In the genomic region with DNA sequence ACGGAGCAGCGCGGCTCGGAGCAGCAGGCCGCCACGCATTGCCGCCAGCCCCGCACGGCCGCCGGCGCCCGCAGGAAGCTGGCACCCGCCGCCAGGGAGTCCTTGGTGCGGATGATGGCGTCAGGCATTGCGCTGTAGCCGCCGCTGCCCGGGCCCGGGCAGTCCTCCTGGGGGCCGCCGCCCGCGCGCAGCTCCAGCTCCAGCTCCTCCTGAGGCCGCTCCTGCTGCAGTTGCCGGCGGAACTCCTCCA, we compare ENCODE assay signal across 8 cellular contexts. TPM values are rescaled to one million over a fixed set of nuclear protein-coding genes. Genes with fewer than 3 reads are reported as not detected.
DNase-seq lines count a peak whose midpoint lies in the region; ATAC-seq and TF ChIP-seq lines count a peak whose summit lies in the region.

No MANE protein-coding gene starts in this region.

- TF ChIP-seq CTCF in heart left ventricle (IDR thresholded peaks at IDR 0.05): no peak
- no peak for TF ChIP-seq CTCF in LNCaP clone FGC (IDR thresholded peaks at IDR 0.05; ENCODE audit: control insufficient read depth, extremely low read depth, insufficient read depth)
- no peak for TF ChIP-seq CTCF in GM13977 (IDR thresholded peaks at IDR 0.05; ENCODE audit: extremely low read depth, insufficient read depth, missing control alignments)

- peaks cover 0 to 36% (median 14%) of the 10 kb centered on the region in 12 donors for H3K4me1 ChIP-seq in heart left ventricle
- H3K4me1 ChIP-seq in effector memory CD4-positive, alpha-beta T cell (ENCODE audit: control insufficient read depth, insufficient read depth, low read length, poor library complexity, severe bottlenecking): peaks cover 9% of the 10 kb centered on the region

- in situ Hi-C loops in GM13977 (cut with MboI; ENCODE audit: low pct_unique_long_range_greater_than_20kb, low sequenced_read_pairs, unreplicated experiment): no loop called here

- no peak for TF ChIP-seq POLR2A in heart left ventricle (IDR thresholded peaks at IDR 0.05)

- no peaks in the 10 kb centered on the region for H3K27me3 ChIP-seq in heart left ventricle
- H3K27me3 ChIP-seq in effector memory CD4-positive, alpha-beta T cell (replicated peaks; ENCODE audit: control insufficient read depth, insufficient read depth, low read length, poor library complexity, severe bottlenecking): no peaks in the 10 kb centered on the region

- no peaks in the 10 kb centered on the region for H3K36me3 ChIP-seq in heart left ventricle
- H3K36me3 ChIP-seq in effector memory CD4-positive, alpha-beta T cell (ENCODE audit: control insufficient read depth, insufficient read depth, low read length): no peaks in the 10 kb centered on the region

- intact Hi-C loops in heart left ventricle (cut with DNase I): loop anchor here in 3 of 10 donors (2.0 to 10.0 kb wide), 5 partner anchors 17 to 299 kb away; a partner anchor contains a TSS
- intact Hi-C loops in Right ventricle myocardium inferior (cut with DNase I): loop anchor here (10.0 kb wide), 2 partner anchors 61 to 139 kb away; a partner anchor contains a TSS

- peak overlapping the region; percentile 57 to 94 (median 88) for H3K27ac ChIP-seq in heart left ventricle
- H3K27ac ChIP-seq in effector memory CD4-positive, alpha-beta T cell (ENCODE audit: insufficient read depth, low read length, poor library complexity, severe bottlenecking): peak overlapping the region; percentile 54

- H3K4me3 ChIP-seq in heart left ventricle (peak overlapping the region; percentile 61 to 88 (median 72)), LNCaP clone FGC (ENCODE audit: low read depth, low read length) (peak overlapping the region; percentile 57)
- H3K4me3 ChIP-seq in effector memory CD4-positive, alpha-beta T cell (ENCODE audit: insufficient read depth, low read depth, low read length, poor library complexity, severe bottlenecking): peak overlapping the region; percentile 80

- WGBS in heart left ventricle, 4 donors: 0 to 1% (median 0%) methylated on average over 14 to 30 of the region's 30 CpGs; no CpG with 5 or more reads in 1 of the 4 donors

- H3K9me3 ChIP-seq in heart left ventricle: no peaks in the 10 kb centered on the region
- no peaks in the 10 kb centered on the region for H3K9me3 ChIP-seq in effector memory CD4-positive, alpha-beta T cell (ENCODE audit: control insufficient read depth, low read length)

- ATAC-seq in heart left ventricle (peak in 2 of 4 donors; percentile 43 to 44), Right ventricle myocardium inferior (no peak)

- DNase-seq in heart left ventricle (no peak), Right ventricle myocardium inferior (ENCODE audit: missing footprints) (no peak), LNCaP clone FGC (ENCODE audit: low read depth) (no peak), occipital lobe (lab: John Stamatoyannopoulos, UW) (peak; percentile 62), NCI-H1417 treated with DMSO at 0.1 percent for 48 hours (lab: John Stamatoyannopoulos, UW) (no peak), kidney glomerular epithelial cell (lab: John Stamatoyannopoulos, UW) (no peak), GM13977 (ENCODE audit: low spot score) (no peak)
- DNase-seq in effector memory CD4-positive, alpha-beta T cell: no peak

RNA-seq across cellular contexts. Expression of a gene that starts 0.6 kb away (rescaled TPM):
- total RNA-seq in heart left ventricle: 10 to 100 TPM; 10.2 to 23.8 (median 13.2) TPM
- polyA plus RNA-seq in heart left ventricle: 1 to 10 TPM; 5.0 to 8.1 TPM
- total RNA-seq in Right ventricle myocardium inferior: 21.5 TPM
- 35.2 TPM for total RNA-seq in occipital lobe

RNA-seq across cellular contexts. Expression of a gene that starts 34.4 kb away (rescaled TPM):
- total RNA-seq in heart left ventricle: 1 to 10 TPM in 1 of 9 donors, under 1 TPM in 3, not detected in 5; 0.12 to 5.0 (median 0.50) TPM
- under 1 TPM in 1 of 2 donors, not detected in 1; 0.46 TPM for polyA plus RNA-seq in heart left ventricle
- total RNA-seq in Right ventricle myocardium inferior: 0.27 TPM
- not detected for total RNA-seq in occipital lobe

RNA-seq across cellular contexts. Expression of a gene that starts 59.4 kb away (rescaled TPM):
- total RNA-seq in heart left ventricle (1 to 10 TPM in 1 of 9 donors, under 1 TPM in 1, not detected in 7; 0.25 to 1.9 TPM), Right ventricle myocardium inferior (0.22 TPM), occipital lobe (not detected)
- under 1 TPM in 1 of 2 donors, not detected in 1; 0.22 TPM for polyA plus RNA-seq in heart left ventricle
